Comparison of ENCODE assay signal across 11 cellular contexts in the genomic region with DNA sequence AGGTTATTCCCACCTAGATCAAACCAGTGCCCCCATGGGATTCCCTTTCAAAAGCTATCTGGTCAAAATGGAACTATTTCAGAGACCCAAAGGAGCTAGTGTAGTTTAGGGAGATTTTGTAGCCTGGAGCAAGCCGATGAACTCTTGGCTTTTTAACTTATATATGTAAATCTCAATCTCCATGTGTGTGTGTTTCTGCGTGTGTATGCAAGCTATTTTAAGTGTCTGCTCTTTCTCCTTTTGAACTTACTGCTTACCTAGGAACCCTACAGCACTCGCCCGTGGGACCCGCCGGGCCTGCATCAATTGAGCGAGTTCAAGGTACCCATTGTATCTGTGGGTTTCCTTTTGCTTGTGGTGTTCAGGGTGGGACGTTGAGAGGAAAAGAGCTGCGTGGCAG. TPM values are rescaled to one million over a fixed set of nuclear protein-coding genes. Genes with fewer than 3 reads are reported as not detected.
DNase-seq lines count a peak whose midpoint lies in the region; ATAC-seq and TF ChIP-seq lines count a peak whose summit lies in the region.
"Had no signal": no experiment of that assay in that cellular context is flagged by ENCODE, and none has a peak within 500 bp of the region (broad histone marks: within the 10 kb centered on the region; RNA-seq: fewer than 3 reads in every experiment).

No MANE protein-coding gene starts in this region.

- no peaks in the 10 kb centered on the region for H3K9me3 ChIP-seq in naive thymus-derived CD4-positive, alpha-beta T cell (ENCODE audit: control insufficient read depth in 2 of 3, low read length in 3 of 3)
- H3K9me3 ChIP-seq: A549 had no signal

- H3K27me3 Mint-ChIP-seq in activated T-cell treated with anti-CD3 and anti-CD28 coated beads, Interleukin-2, amount 50 U/mL, for 24 hours, result peaks cover 21% of the 10 kb centered on the region
- no peaks in the 10 kb centered on the region for H3K27me3 Mint-ChIP-seq in naive thymus-derived CD4-positive, alpha-beta T cell
- no peaks in the 10 kb centered on the region for H3K27me3 Mint-ChIP-seq in Calu3 (ENCODE audit: unreplicated experiment)

- no peaks in the 10 kb centered on the region for H3K4me1 ChIP-seq in naive thymus-derived CD4-positive, alpha-beta T cell (ENCODE audit: control insufficient read depth in 2 of 2, insufficient read depth in 2 of 2, low read length in 2 of 2)
- H3K4me1 ChIP-seq: A549 had no signal

- BruUV-seq in Calu3 (replicated peaks; lab: Mats Ljungman, UMichigan), result no TSS peak

- no peak for DNase-seq in activated T-cell treated with anti-CD3 and anti-CD28 coated beads, Interleukin-2, amount 50 U/mL, for 24 hours
- DNase-seq in activated T-cell treated with anti-CD3 and anti-CD28 coated beads for 4 hours (no peak), Calu3 (no peak), GM10248 (ENCODE audit: extremely low spot score) (no peak)
- DNase-seq in naive thymus-derived CD4-positive, alpha-beta T cell, result no peak
- DNase-seq: KBM-7 had no signal

- no peaks in the 10 kb centered on the region for H3K9me3 Mint-ChIP-seq in activated T-cell treated with anti-CD3 and anti-CD28 coated beads, Interleukin-2, amount 50 U/mL, for 24 hours
- peaks cover 0 to 3% (median 0%) of the 10 kb centered on the region in 11 donors for H3K9me3 Mint-ChIP-seq in naive thymus-derived CD4-positive, alpha-beta T cell
- no peaks in the 10 kb centered on the region for H3K9me3 Mint-ChIP-seq in Calu3 (ENCODE audit: low read depth, unreplicated experiment)

- H3K4me1 Mint-ChIP-seq in activated T-cell treated with anti-CD3 and anti-CD28 coated beads, Interleukin-2, amount 50 U/mL, for 24 hours (ENCODE audit: low read depth), result peaks cover 39% of the 10 kb centered on the region
- H3K4me1 Mint-ChIP-seq in naive thymus-derived CD4-positive, alpha-beta T cell, result peaks cover 8 to 30% (median 13%) of the 10 kb centered on the region in 7 donors
- H3K4me1 Mint-ChIP-seq in Calu3 (ENCODE audit: low read depth, unreplicated experiment), result peaks cover 10% of the 10 kb centered on the region

- peak overlapping the region; percentile 72 for H3K4me3 Mint-ChIP-seq in activated T-cell treated with anti-CD3 and anti-CD28 coated beads, Interleukin-2, amount 50 U/mL, for 24 hours
- peak overlapping the region in 7 of 10 donors; percentile 14 to 85 (median 50) for H3K4me3 Mint-ChIP-seq in naive thymus-derived CD4-positive, alpha-beta T cell
- H3K4me3 Mint-ChIP-seq in Calu3 (ENCODE audit: low read depth, unreplicated experiment), result no peak overlapping the region

- intact Hi-C loops in naive thymus-derived CD4-positive, alpha-beta T cell (cut with micrococcal nuclease), result loop anchor here in 1 of 2 donors (2.0 kb wide), 1 partner anchor 222 kb away; a partner anchor contains a TSS
- intact Hi-C loops in Calu3 (cut with micrococcal nuclease; ENCODE audit: unreplicated experiment), result no loop called here

- CTCF ChIA-PET in naive thymus-derived CD4-positive, alpha-beta T cell (lab: Charles Lee), result no interaction called here
- CTCF ChIA-PET in Calu3 (lab: Charles Lee) (no interaction called here), GM10248 (lab: Yijun Ruan, JAX) (no interaction called here)

- H3K27ac ChIP-seq in naive thymus-derived CD4-positive, alpha-beta T cell (ENCODE audit: low read depth, low read length), result peak overlapping the region; percentile 40
- H3K27ac ChIP-seq: A549 had no signal

- ATAC-seq in GM21526 (IDR thresholded peaks at IDR 0.05; ENCODE audit: low FRiP score, unreplicated experiment) (peak; percentile 25), HG03432 (IDR thresholded peaks at IDR 0.05; ENCODE audit: unreplicated experiment) (peak; percentile 51), HG02981 (IDR thresholded peaks at IDR 0.05; ENCODE audit: unreplicated experiment) (no peak)
- ATAC-seq in naive thymus-derived CD4-positive, alpha-beta T cell, result no peak
- ATAC-seq: A549, Panc1 had no signal

- peaks cover 0 to 44% (median 4%) of the 10 kb centered on the region in 3 experiments for H3K36me3 ChIP-seq in naive thymus-derived CD4-positive, alpha-beta T cell (ENCODE audit: control insufficient read depth in 2 of 3, insufficient read depth in 3 of 3, low read length in 3 of 3)

- H3K36me3 Mint-ChIP-seq in activated T-cell treated with anti-CD3 and anti-CD28 coated beads, Interleukin-2, amount 50 U/mL, for 24 hours (ENCODE audit: low read depth), result peaks cover 92% of the 10 kb centered on the region
- peaks cover 8 to 34% (median 20%) of the 10 kb centered on the region in 5 donors for H3K36me3 Mint-ChIP-seq in naive thymus-derived CD4-positive, alpha-beta T cell
- peaks cover 45% of the 10 kb centered on the region for H3K36me3 Mint-ChIP-seq in Calu3 (ENCODE audit: insufficient read depth, unreplicated experiment)

- no peaks in the 10 kb centered on the region for H3K27me3 ChIP-seq in naive thymus-derived CD4-positive, alpha-beta T cell (ENCODE audit: control insufficient read depth in 2 of 2, insufficient read depth in 2 of 2, low read length in 2 of 2)

- POLR2A ChIA-PET in naive thymus-derived CD4-positive, alpha-beta T cell (lab: Charles Lee), result no interaction called here
- POLR2A ChIA-PET in GM10248 (lab: Yijun Ruan, JAX), result interaction anchor here (0.5 kb wide), 1 partner anchor 93 kb away, joined by 3 read pairs; no protein-coding TSS in a partner anchor

- no peak overlapping the region for H3K4me3 ChIP-seq in naive thymus-derived CD4-positive, alpha-beta T cell (ENCODE audit: low read length)
- H3K4me3 ChIP-seq: A549 had no signal

- peak overlapping the region; percentile 97 for H3K27ac Mint-ChIP-seq in activated T-cell treated with anti-CD3 and anti-CD28 coated beads, Interleukin-2, amount 50 U/mL, for 24 hours
- H3K27ac Mint-ChIP-seq in naive thymus-derived CD4-positive, alpha-beta T cell, result peak overlapping the region; percentile 62 to 99 (median 84)
- H3K27ac Mint-ChIP-seq in Calu3 (ENCODE audit: unreplicated experiment), result no peak overlapping the region

- TF ChIP-seq CTCF in Calu3 (IDR thresholded peaks at IDR 0.05; ENCODE audit: unreplicated experiment) (no peak), GM10248 (IDR thresholded peaks at IDR 0.05; ENCODE audit: control extremely low read depth, extremely low read depth, low read depth, missing control alignments) (no peak)

RNA-seq across cellular contexts. Expression of a gene that starts 10.4 kb away (rescaled TPM):
- 10 to 100 TPM in 3 of 5 experiments, 1 to 10 TPM in 2; 8.6 to 41.8 (median 16.1) TPM for total RNA-seq in naive thymus-derived CD4-positive, alpha-beta T cell
- polyA plus RNA-seq in naive thymus-derived CD4-positive, alpha-beta T cell, result 10 to 100 TPM in 1 of 2 donors, 1 to 10 TPM in 1; 9.4 to 19.5 TPM
- total RNA-seq in Calu3 (2022), result 66.3 and 67.2 TPM in 2 replicates

RNA-seq across cellular contexts. Expression of a gene that starts 43.6 kb away (rescaled TPM):
- total RNA-seq in naive thymus-derived CD4-positive, alpha-beta T cell, result not detected
- polyA plus RNA-seq in naive thymus-derived CD4-positive, alpha-beta T cell, result under 1 TPM in 1 of 2 donors, not detected in 1; 0.12 TPM
- not detected in 2 replicates for total RNA-seq in Calu3 (2022)

Comparison
In these comparisons a context has a peak if more than half of its experiments do, and no peak if none do; other contexts are left out.
1. ATAC-seq: peak in GM21526 (single experiment) and HG03432 (single experiment); none in naive thymus-derived CD4-positive, alpha-beta T cell (single experiment) and HG02981 (single experiment).